16 cellular contexts compared by ENCODE assay signal in genomic region chr3:46284981-46285683, GRCh38. TPM values are rescaled to one million over a fixed set of nuclear protein-coding genes. Genes with fewer than 3 reads are reported as not detected.
DNase-seq lines count a peak whose midpoint lies in the region; ATAC-seq, FAIRE-seq and TF ChIP-seq lines count a peak whose summit lies in the region.
"Had no signal": no experiment of that assay in that cellular context is flagged by ENCODE, and none has a peak within 500 bp of the region (broad histone marks: within the 10 kb centered on the region; RNA-seq: fewer than 3 reads in every experiment).

No MANE protein-coding gene starts in this region.

- H3K9me3 Mint-ChIP-seq in CD4-positive, CD25-positive, alpha-beta regulatory T cell: no peaks in the 10 kb centered on the region
- H3K9me3 Mint-ChIP-seq in activated CD4-positive, alpha-beta memory T cell treated with anti-CD3 and anti-CD28 coated beads for 36 hours: no peaks in the 10 kb centered on the region
- peaks cover 0 to 2% of the 10 kb centered on the region in 2 donors for H3K9me3 Mint-ChIP-seq in stimulated activated naive B cell treated with anti-CD40 and anti-IgM and Interleukin-4, amounts not matched to agents 10 μg/mL and 1 μg/mL and 100 μg/mL, for 72 hours
- H3K9me3 Mint-ChIP-seq: IgD-negative memory B cell had no signal

- no peaks in the 10 kb centered on the region for H3K9me3 ChIP-seq in CD4-positive, CD25-positive, alpha-beta regulatory T cell (ENCODE audit: control insufficient read depth in 2 of 2, low read length in 2 of 2)
- H3K9me3 ChIP-seq in left ventricle myocardium inferior (replicated peaks) (no peaks in the 10 kb centered on the region), suprapubic skin (no peaks in the 10 kb centered on the region)
- H3K9me3 ChIP-seq: breast epithelium, vagina had no signal

- peak; percentile 21 to 24 for ATAC-seq in CD4-positive, CD25-positive, alpha-beta regulatory T cell (ENCODE audit: low read depth in 2 of 2)
- ATAC-seq in HG03159 (IDR thresholded peaks at IDR 0.05; ENCODE audit: unreplicated experiment): no peak
- ATAC-seq in stimulated activated naive B cell treated with anti-CD40 and anti-IgM and Interleukin-4, amounts not matched to agents 10 μg/mL and 1 μg/mL and 100 μg/mL, for 72 hours (replicated peaks): no peak
- ATAC-seq: Panc1 had no signal

- CTCF ChIA-PET in activated CD4-positive, alpha-beta memory T cell treated with anti-CD3 and anti-CD28 coated beads for 36 hours (lab: Charles Lee): interaction anchor here (0.7 to 6.6 kb wide), 8 partner anchors 9 to 195 kb away, joined by 3 to 88 read pairs (median 4); partner anchors contain the start of genes CCR1 and CCR5

- peak overlapping the region; percentile 4 to 85 (median 81) for H3K27ac Mint-ChIP-seq in CD4-positive, CD25-positive, alpha-beta regulatory T cell
- peak overlapping the region; percentile 38 for H3K27ac Mint-ChIP-seq in activated CD4-positive, alpha-beta memory T cell treated with anti-CD3 and anti-CD28 coated beads for 36 hours
- H3K27ac Mint-ChIP-seq in stimulated activated naive B cell treated with anti-CD40 and anti-IgM and Interleukin-4, amounts not matched to agents 10 μg/mL and 1 μg/mL and 100 μg/mL, for 72 hours: no peak overlapping the region
- H3K27ac Mint-ChIP-seq: IgD-negative memory B cell had no signal

- FAIRE-seq in GM18507 (lab: Jason Lieb, UNC): peak; percentile 29

- no peak overlapping the region for H3K4me3 ChIP-seq in CD4-positive, CD25-positive, alpha-beta regulatory T cell (ENCODE audit: low read depth, low read length)
- no peak overlapping the region for H3K4me3 ChIP-seq in left ventricle myocardium inferior
- no peak overlapping the region for H3K4me3 ChIP-seq in suprapubic skin
- H3K4me3 ChIP-seq: breast epithelium, vagina had no signal

- TF ChIP-seq EP300 in suprapubic skin (IDR thresholded peaks at IDR 0.05): no peak

- POLR2A ChIA-PET in activated CD4-positive, alpha-beta memory T cell treated with anti-CD3 and anti-CD28 coated beads for 36 hours (lab: Charles Lee): interaction anchor here (0.8 to 5.1 kb wide), 9 partner anchors 9 to 122 kb away, joined by 3 to 49 read pairs (median 5); partner anchors contain the start of genes CCR1, CCR5, CCR5AS and CCRL2

- H3K4me3 Mint-ChIP-seq in CD4-positive, CD25-positive, alpha-beta regulatory T cell: peak overlapping the region in 3 of 4 donors; percentile 17 to 57 (median 29)
- H3K4me3 Mint-ChIP-seq in activated CD4-positive, alpha-beta memory T cell treated with anti-CD3 and anti-CD28 coated beads for 36 hours: no peak overlapping the region
- no peak overlapping the region for H3K4me3 Mint-ChIP-seq in stimulated activated naive B cell treated with anti-CD40 and anti-IgM and Interleukin-4, amounts not matched to agents 10 μg/mL and 1 μg/mL and 100 μg/mL, for 72 hours
- H3K4me3 Mint-ChIP-seq: IgD-negative memory B cell had no signal

- H3K27ac ChIP-seq in CD4-positive, CD25-positive, alpha-beta regulatory T cell (ENCODE audit: insufficient read depth, low read length, poor library complexity, severe bottlenecking): peak overlapping the region; percentile 63
- no peak overlapping the region for H3K27ac ChIP-seq in left ventricle myocardium inferior (replicated peaks)
- H3K27ac ChIP-seq in suprapubic skin: no peak overlapping the region
- H3K27ac ChIP-seq: breast epithelium, vagina had no signal

- WGBS in suprapubic skin: 64% methylated on average over 6 of the region's 6 CpGs

- DNase-seq in CD4-positive, CD25-positive, alpha-beta regulatory T cell: peak in 2 of 3 donors; percentile 17 to 70
- DNase-seq in GM18507 (ENCODE audit: extremely low spot score, insufficient read length, low read depth) (no peak), left ventricle myocardium inferior (peak; percentile 25), suprapubic skin (ENCODE audit: low spot score in 2 of 2) (no peak), NCI-H2227 (lab: John Stamatoyannopoulos, UW; ENCODE audit: unreplicated experiment) (no peak)
- DNase-seq in activated CD4-positive, alpha-beta memory T cell treated with anti-CD3 and anti-CD28 coated beads for 36 hours: peak; percentile 79
- DNase-seq in stimulated activated naive B cell treated with anti-CD40 and anti-IgM and Interleukin-4, amounts not matched to agents 10 μg/mL and 1 μg/mL and 100 μg/mL, for 72 hours: no peak
- DNase-seq: COR-L47, midbrain had no signal

- no peaks in the 10 kb centered on the region for H3K27me3 Mint-ChIP-seq in CD4-positive, CD25-positive, alpha-beta regulatory T cell
- H3K27me3 Mint-ChIP-seq in activated CD4-positive, alpha-beta memory T cell treated with anti-CD3 and anti-CD28 coated beads for 36 hours: peaks cover 11% of the 10 kb centered on the region
- H3K27me3 Mint-ChIP-seq in stimulated activated naive B cell treated with anti-CD40 and anti-IgM and Interleukin-4, amounts not matched to agents 10 μg/mL and 1 μg/mL and 100 μg/mL, for 72 hours: no peaks in the 10 kb centered on the region

- no peak for TF ChIP-seq POLR2A in suprapubic skin (IDR thresholded peaks at IDR 0.05)

- peaks cover 31 to 81% (median 56%) of the 10 kb centered on the region in 4 donors for H3K4me1 Mint-ChIP-seq in CD4-positive, CD25-positive, alpha-beta regulatory T cell
- H3K4me1 Mint-ChIP-seq in activated CD4-positive, alpha-beta memory T cell treated with anti-CD3 and anti-CD28 coated beads for 36 hours (ENCODE audit: low read depth): peaks cover 79% of the 10 kb centered on the region
- peaks cover 11 to 22% of the 10 kb centered on the region in 2 donors for H3K4me1 Mint-ChIP-seq in stimulated activated naive B cell treated with anti-CD40 and anti-IgM and Interleukin-4, amounts not matched to agents 10 μg/mL and 1 μg/mL and 100 μg/mL, for 72 hours

- TF ChIP-seq CTCF in left ventricle myocardium inferior (IDR thresholded peaks at IDR 0.05; ENCODE audit: borderline replicate concordance) (no peak), suprapubic skin (IDR thresholded peaks at IDR 0.05) (no peak)

- no peaks in the 10 kb centered on the region for H3K36me3 Mint-ChIP-seq in CD4-positive, CD25-positive, alpha-beta regulatory T cell
- no peaks in the 10 kb centered on the region for H3K36me3 Mint-ChIP-seq in activated CD4-positive, alpha-beta memory T cell treated with anti-CD3 and anti-CD28 coated beads for 36 hours
- no peaks in the 10 kb centered on the region for H3K36me3 Mint-ChIP-seq in stimulated activated naive B cell treated with anti-CD40 and anti-IgM and Interleukin-4, amounts not matched to agents 10 μg/mL and 1 μg/mL and 100 μg/mL, for 72 hours
- H3K36me3 Mint-ChIP-seq: IgD-negative memory B cell had no signal

- intact Hi-C loops in activated CD4-positive, alpha-beta memory T cell treated with anti-CD3 and anti-CD28 coated beads for 36 hours (cut with micrococcal nuclease): loop anchor here (1.0 to 2.0 kb wide), 3 partner anchors 9 to 84 kb away; no protein-coding TSS in a partner anchor
- intact Hi-C loops in left ventricle myocardium inferior (cut with micrococcal nuclease): no loop called here

- no peaks in the 10 kb centered on the region for H3K36me3 ChIP-seq in CD4-positive, CD25-positive, alpha-beta regulatory T cell (ENCODE audit: control insufficient read depth, insufficient read depth, low read length)
- no peaks in the 10 kb centered on the region for H3K36me3 ChIP-seq in left ventricle myocardium inferior
- H3K36me3 ChIP-seq in suprapubic skin: no peaks in the 10 kb centered on the region
- H3K36me3 ChIP-seq: breast epithelium, vagina had no signal

- H3K4me1 ChIP-seq in CD4-positive, CD25-positive, alpha-beta regulatory T cell (ENCODE audit: control insufficient read depth, insufficient read depth, low read length, poor library complexity, severe bottlenecking): peaks cover 61% of the 10 kb centered on the region
- H3K4me1 ChIP-seq in left ventricle myocardium inferior (peaks cover 3% of the 10 kb centered on the region), suprapubic skin (peaks cover 13% of the 10 kb centered on the region)
- H3K4me1 ChIP-seq: breast epithelium had no signal

- no peaks in the 10 kb centered on the region for H3K27me3 ChIP-seq in CD4-positive, CD25-positive, alpha-beta regulatory T cell (ENCODE audit: control insufficient read depth, insufficient read depth, low read length)
- H3K27me3 ChIP-seq in left ventricle myocardium inferior (ENCODE audit: low read depth) (no peaks in the 10 kb centered on the region), suprapubic skin (no peaks in the 10 kb centered on the region)
- H3K27me3 ChIP-seq: breast epithelium, vagina had no signal

RNA-seq across cellular contexts. Expression of gene CCR3, which starts 42.9 kb away (rescaled TPM):
- 6.0 TPM for total RNA-seq in CD4-positive, CD25-positive, alpha-beta regulatory T cell
- polyA plus RNA-seq in CD4-positive, CD25-positive, alpha-beta regulatory T cell: 10 to 100 TPM; 14.4 to 43.9 (median 17.0) TPM
- total RNA-seq in activated CD4-positive, alpha-beta memory T cell treated with anti-CD3 and anti-CD28 coated beads for 36 hours: not detected
- total RNA-seq in left ventricle myocardium inferior: not detected
- 1 to 10 TPM in 3 of 4 donors, not detected in 1; 1.5 to 6.3 (median 1.9) TPM for total RNA-seq in suprapubic skin
- total RNA-seq: breast epithelium, epithelial cell of proximal tubule, renal cortical epithelial cell, vagina had no signal

Comparison
In these comparisons a context has a peak if more than half of its experiments do, and no peak if none do; other contexts are left out.
1. ATAC-seq: peak in CD4-positive, CD25-positive, alpha-beta regulatory T cell (2 of 2); none in HG03159 (single experiment) and stimulated activated naive B cell treated with anti-CD40 and anti-IgM and Interleukin-4, amounts not matched to agents 10 μg/mL and 1 μg/mL and 100 μg/mL, for 72 hours (0 of 2).
2. DNase-seq: peak in CD4-positive, CD25-positive, alpha-beta regulatory T cell (2 of 3), activated CD4-positive, alpha-beta memory T cell treated with anti-CD3 and anti-CD28 coated beads for 36 hours (single experiment) and left ventricle myocardium inferior (single experiment); none in GM18507 (single experiment), suprapubic skin (0 of 2), NCI-H2227 (single experiment) and stimulated activated naive B cell treated with anti-CD40 and anti-IgM and Interleukin-4, amounts not matched to agents 10 μg/mL and 1 μg/mL and 100 μg/mL, for 72 hours (single experiment).
3. H3K4me3 Mint-ChIP-seq: peak in CD4-positive, CD25-positive, alpha-beta regulatory T cell (3 of 4); none in activated CD4-positive, alpha-beta memory T cell treated with anti-CD3 and anti-CD28 coated beads for 36 hours (single experiment) and stimulated activated naive B cell treated with anti-CD40 and anti-IgM and Interleukin-4, amounts not matched to agents 10 μg/mL and 1 μg/mL and 100 μg/mL, for 72 hours (0 of 2).